1 cellular context compared by ENCODE assay signal in the genomic region with DNA sequence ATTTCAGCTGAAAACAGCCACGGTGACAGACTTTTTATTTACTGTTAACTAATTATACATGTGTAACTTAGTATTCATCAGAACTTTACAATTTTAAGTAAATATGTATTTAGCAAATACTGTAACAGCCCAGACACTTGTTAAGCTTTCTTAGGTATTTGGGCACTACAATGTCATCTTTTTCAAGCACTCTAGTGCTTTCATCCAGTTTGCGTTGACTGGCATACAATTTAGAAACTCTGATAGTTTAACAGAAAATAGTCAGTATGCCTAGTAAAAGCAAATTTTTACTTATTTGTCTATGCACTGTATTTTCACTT.
TF ChIP-seq lines count a peak whose summit lies in the region.

No MANE protein-coding gene starts in this region.

TF ChIP-seq in endothelial cell of umbilical vein, 7 proteins besides CTCF, POLR2A, EP300 and RAD21:
- no peak for TF ChIP-seq POLR2AphosphoS5 (IDR thresholded peaks at IDR 0.05; ENCODE audit: insufficient read depth, low read depth, low read length)
- TF ChIP-seq, protein P1, sequence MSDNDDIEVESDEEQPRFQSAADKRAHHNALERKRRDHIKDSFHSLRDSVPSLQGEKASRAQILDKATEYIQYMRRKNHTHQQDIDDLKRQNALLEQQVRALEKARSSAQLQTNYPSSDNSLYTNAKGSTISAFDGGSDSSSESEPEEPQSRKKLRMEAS (IDR thresholded peaks at IDR 0.05; ENCODE audit: insufficient read depth, insufficient read length), result no peak
- no peak for TF ChIP-seq GATA2 (IDR thresholded peaks at IDR 0.05; ENCODE audit: insufficient read depth, insufficient read length, low read depth, low read length)
